ENCODE assay signal across 8 cellular contexts in genomic region chr11:113314065-113314388, GRCh38. TPM values are rescaled to one million over a fixed set of nuclear protein-coding genes. Genes with fewer than 3 reads are reported as not detected.
DNase-seq lines count a peak whose midpoint lies in the region; ATAC-seq and TF ChIP-seq lines count a peak whose summit lies in the region.

No MANE protein-coding gene starts in this region.

- H3K27ac ChIP-seq in ACC112 (ENCODE audit: low read depth, low read length) = no peak overlapping the region
- H3K27ac ChIP-seq in HUES64 (ENCODE audit: low read depth, low read length) = no peak overlapping the region
- peak overlapping the region; percentile 75 to 86 for H3K27ac ChIP-seq in coronary artery
- peak overlapping the region; percentile 91 for H3K27ac ChIP-seq in naive thymus-derived CD4-positive, alpha-beta T cell (ENCODE audit: low read depth, low read length)

- peak overlapping the region; percentile 69 to 94 (median 92) for H3K27ac Mint-ChIP-seq in naive thymus-derived CD4-positive, alpha-beta T cell

- TF ChIP-seq CTCF in coronary artery (IDR thresholded peaks at IDR 0.05) = no peak

- no peaks in the 10 kb centered on the region for H3K79me2 ChIP-seq in ACC112 (ENCODE audit: control insufficient read depth, insufficient read depth, low read length, unreplicated experiment)

- H3K4me1 ChIP-seq in ACC112 (ENCODE audit: control insufficient read depth, insufficient read depth, low read length, unreplicated experiment) = peaks cover 11% of the 10 kb centered on the region
- H3K4me1 ChIP-seq in HUES64 (ENCODE audit: insufficient read depth, low read length) = peaks cover 4% of the 10 kb centered on the region; the same call in 1 of the 2 replicates
- H3K4me1 ChIP-seq in naive thymus-derived CD4-positive, alpha-beta T cell (ENCODE audit: control insufficient read depth in 2 of 2, insufficient read depth in 2 of 2, low read length in 2 of 2) = peaks cover 10 to 16% of the 10 kb centered on the region in 2 donors

- peak overlapping the region; percentile 92 for H3K4me3 ChIP-seq in ACC112 (ENCODE audit: low read depth, low read length)
- peak overlapping the region; percentile 97 for H3K4me3 ChIP-seq in HUES64 (ENCODE audit: low read length)
- peak overlapping the region; percentile 77 for H3K4me3 ChIP-seq in coronary artery
- peak overlapping the region; percentile 78 for H3K4me3 ChIP-seq in naive thymus-derived CD4-positive, alpha-beta T cell (ENCODE audit: low read length)

- POLR2A ChIA-PET in naive thymus-derived CD4-positive, alpha-beta T cell (lab: Charles Lee) = interaction anchor here (0.7 to 1.6 kb wide), 5 partner anchors 9 to 1227 kb away, joined by 3 to 9 read pairs (median 4); partner anchors contain the start of genes PTS, SDHD and TIMM8B

- peaks cover 18 to 55% (median 49%) of the 10 kb centered on the region in 7 donors for H3K4me1 Mint-ChIP-seq in naive thymus-derived CD4-positive, alpha-beta T cell

- H3K27me3 ChIP-seq in ACC112 (ENCODE audit: insufficient read depth, low read length) (no peaks in the 10 kb centered on the region), HUES64 (ENCODE audit: insufficient read depth, low read length) (peaks cover 19% of the 10 kb centered on the region; the same call in 1 of the 2 replicates)
- no peaks in the 10 kb centered on the region for H3K27me3 ChIP-seq in naive thymus-derived CD4-positive, alpha-beta T cell (ENCODE audit: control insufficient read depth in 2 of 2, insufficient read depth in 2 of 2, low read length in 2 of 2)

- peaks cover 4 to 27% (median 24%) of the 10 kb centered on the region in 5 donors for H3K36me3 Mint-ChIP-seq in naive thymus-derived CD4-positive, alpha-beta T cell

- peak overlapping the region; percentile 77 to 93 (median 88) for H3K4me3 Mint-ChIP-seq in naive thymus-derived CD4-positive, alpha-beta T cell

- peak overlapping the region; percentile 94 for H2AFZ ChIP-seq in ACC112 (ENCODE audit: low read length, unreplicated experiment)

- no peaks in the 10 kb centered on the region for H3K9me3 ChIP-seq in HUES64 (ENCODE audit: insufficient read depth, low read depth, low read length)
- H3K9me3 ChIP-seq in naive thymus-derived CD4-positive, alpha-beta T cell (ENCODE audit: control insufficient read depth in 2 of 3, low read length in 3 of 3) = no peaks in the 10 kb centered on the region

- intact Hi-C loops in naive thymus-derived CD4-positive, alpha-beta T cell (cut with micrococcal nuclease) = loop anchor here (1.0 to 10.0 kb wide), 13 partner anchors 71 to 1435 kb away; partner anchors contain the start of genes C11orf71 (in 2 of the 2), CFAP68 (in 2 of the 2), FDXACB1 (in 2 of the 2) and PTS (in 2 of the 2)

- 13% methylated on average over 9 of the region's 9 CpGs for WGBS in HUES64

- H3K27me3 Mint-ChIP-seq in naive thymus-derived CD4-positive, alpha-beta T cell = peaks cover 0 to 3% (median 0%) of the 10 kb centered on the region in 5 donors

- no peak for DNase-seq in coronary artery (ENCODE audit: low spot score)
- no peak for DNase-seq in naive thymus-derived CD4-positive, alpha-beta T cell
- DNase-seq in DMS 273 treated with DMSO at 0.1 percent for 48 hours (lab: John Stamatoyannopoulos, UW) = no peak
- DNase-seq in NCI-H1694 (lab: John Stamatoyannopoulos, UW) = no peak
- no peak for DNase-seq in mesenteric fat pad (ENCODE audit: low spot score)

- ATAC-seq in naive thymus-derived CD4-positive, alpha-beta T cell = no peak
- ATAC-seq in HG02870 (IDR thresholded peaks at IDR 0.05; ENCODE audit: unreplicated experiment) = no peak

- H3K36me3 ChIP-seq in ACC112 (ENCODE audit: insufficient read depth, low read length) (0 out of 2 replicates have a peak, but pooled peaks cover 3% of the 10 kb centered on the region), HUES64 (ENCODE audit: insufficient read depth, low read length) (no peaks in the 10 kb centered on the region)
- H3K36me3 ChIP-seq in naive thymus-derived CD4-positive, alpha-beta T cell (ENCODE audit: control insufficient read depth in 2 of 3, insufficient read depth in 3 of 3, low read length in 3 of 3) = peaks cover 0 to 7% (median 0%) of the 10 kb centered on the region in 3 experiments

- no peak overlapping the region for H3K9ac ChIP-seq in HUES64 (ENCODE audit: low read depth, low read length)

- CTCF ChIA-PET in naive thymus-derived CD4-positive, alpha-beta T cell (lab: Charles Lee) = interaction anchor here (1.0 to 1.1 kb wide), 2 partner anchors 459 to 1031 kb away, joined by 3 read pairs; partner anchors contain the start of gene ZW10

- peaks cover 0 to 2% (median 0%) of the 10 kb centered on the region in 11 donors for H3K9me3 Mint-ChIP-seq in naive thymus-derived CD4-positive, alpha-beta T cell

RNA-seq across cellular contexts. Expression of gene TTC12, which starts 0.4 kb away (rescaled TPM):
- polyA plus RNA-seq in HUES64 (2013, experiment 1 of 2) = 5.4 TPM
- polyA plus RNA-seq in HUES64 (2013, experiment 2 of 2) = 8.9 TPM
- 10 to 100 TPM; 14.1 to 84.5 (median 58.2) TPM for total RNA-seq in naive thymus-derived CD4-positive, alpha-beta T cell
- polyA plus RNA-seq in naive thymus-derived CD4-positive, alpha-beta T cell = 10 to 100 TPM in 1 of 2 donors, 1 to 10 TPM in 1; 8.2 to 13.2 TPM
- 2.7 TPM for total RNA-seq in mesenteric fat pad

Comparison
In these comparisons a context has a peak if more than half of its experiments do, and no peak if none do; other contexts are left out.
1. H3K27ac ChIP-seq: peak in coronary artery (2 of 2) and naive thymus-derived CD4-positive, alpha-beta T cell (single experiment); none in ACC112 (single experiment) and HUES64 (single experiment).
2. Peak in every context shown above with its lines, with median percentiles within 50 percentile points of each other: H3K4me3 ChIP-seq.